ENCODE assay signal across 16 cellular contexts in the genomic region with DNA sequence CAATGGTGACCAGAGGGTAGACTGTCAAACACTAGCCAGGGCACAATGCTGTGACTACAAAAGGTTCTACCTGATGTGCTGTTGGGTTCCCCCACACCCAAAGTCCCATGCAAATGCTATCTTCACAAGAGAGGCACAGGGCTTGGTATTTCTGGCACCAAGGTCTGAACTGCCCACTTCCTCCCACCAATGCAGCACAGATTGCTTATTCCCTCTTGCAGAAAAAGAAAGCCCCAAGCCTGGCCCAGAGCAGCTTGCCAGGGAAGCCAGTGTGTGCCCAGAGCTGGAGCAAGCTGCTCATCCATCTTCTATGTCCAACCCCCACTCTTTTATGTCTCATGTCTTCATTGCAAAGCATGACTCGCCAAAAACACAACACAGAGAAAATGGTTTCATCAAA.
A peak's percentile ranks its signal among the peaks of the same experiment; 100 is the strongest.
DNase-seq lines count a peak whose midpoint lies in the region; ATAC-seq and TF ChIP-seq lines count a peak whose summit lies in the region.
"Had no signal": no experiment of that assay in that cellular context is flagged by ENCODE, and none has a peak within 500 bp of the region (broad histone marks: within the 10 kb centered on the region; RNA-seq: fewer than 3 reads in every experiment).

No MANE protein-coding gene starts in this region.

- no peaks in the 10 kb centered on the region for H3K36me3 Mint-ChIP-seq in chondrocyte (ENCODE audit: low read depth)
- H3K36me3 Mint-ChIP-seq: activated CD8-positive, alpha-beta memory T cell treated with anti-CD3 and anti-CD28 coated beads, Interleukin-2, amount 10 ng/mL, durations not matched to agents 7 days and 5 days; stimulated activated memory B cell treated with anti-CD40 and anti-IgM and Interleukin-4, amounts not matched to agents 10 μg/mL and 1 μg/mL and 100 μg/mL, for 72 hours had no signal

- TF ChIP-seq POLR2A in prostate gland (IDR thresholded peaks at IDR 0.05) = no peak

- no peak overlapping the region for H3K27ac Mint-ChIP-seq in chondrocyte (ENCODE audit: unreplicated experiment)
- H3K27ac Mint-ChIP-seq: activated CD8-positive, alpha-beta memory T cell treated with anti-CD3 and anti-CD28 coated beads, Interleukin-2, amount 10 ng/mL, durations not matched to agents 7 days and 5 days; stimulated activated memory B cell treated with anti-CD40 and anti-IgM and Interleukin-4, amounts not matched to agents 10 μg/mL and 1 μg/mL and 100 μg/mL, for 72 hours had no signal

- H3K27ac ChIP-seq in hepatocyte = peak overlapping the region; percentile 23
- peak overlapping the region in 14 of 21 experiments; percentile 5 to 96 (median 47) for H3K27ac ChIP-seq in skin epidermis
- H3K27ac ChIP-seq in prostate gland = peak overlapping the region in 1 of 2 donors; percentile 62
- H3K27ac ChIP-seq: HL-60 had no signal

- 79% methylated on average over 1 of the region's 1 CpG for WGBS in hepatocyte (ENCODE audit: low lambda C conversion rate, missing lambda C conversion rate)
- WGBS in prostate gland = 35% methylated on average over 1 of the region's 1 CpG

- TF ChIP-seq CTCF in hepatocyte (IDR thresholded peaks at IDR 0.05; ENCODE audit: poor library complexity) (no peak), chondrocyte (IDR thresholded peaks at IDR 0.05) (no peak), prostate gland (IDR thresholded peaks at IDR 0.05) (no peak)

- H3K4me1 Mint-ChIP-seq in chondrocyte (ENCODE audit: low read depth) = no peaks in the 10 kb centered on the region
- H3K4me1 Mint-ChIP-seq: activated CD8-positive, alpha-beta memory T cell treated with anti-CD3 and anti-CD28 coated beads, Interleukin-2, amount 10 ng/mL, durations not matched to agents 7 days and 5 days; stimulated activated memory B cell treated with anti-CD40 and anti-IgM and Interleukin-4, amounts not matched to agents 10 μg/mL and 1 μg/mL and 100 μg/mL, for 72 hours had no signal

- DNase-seq in HT1080 (ENCODE audit: low read depth) = peak; percentile 26
- peak in 32 of 58 donors; percentile 3 to 75 (median 22) for DNase-seq in anterior cingulate cortex (lab: John Stamatoyannopoulos, UW)
- DNase-seq in hepatocyte (ENCODE audit: low spot score) = no peak
- DNase-seq in chondrocyte (ENCODE audit: low spot score) = no peak
- DNase-seq in activated T-cell treated with anti-CD3 and anti-CD28 coated beads for 4 hours = no peak
- DNase-seq in prostate gland (ENCODE audit: low spot score) = no peak
- DNase-seq: activated CD8-positive, alpha-beta memory T cell treated with anti-CD3 and anti-CD28 coated beads, Interleukin-2, amount 10 ng/mL, durations not matched to agents 7 days and 5 days; kidney; NCI-H1436 treated with DMSO at 0.1 percent for 48 hours; T1000 had no signal

- H3K4me3 Mint-ChIP-seq in chondrocyte (ENCODE audit: unreplicated experiment) = no peak overlapping the region
- H3K4me3 Mint-ChIP-seq: activated CD8-positive, alpha-beta memory T cell treated with anti-CD3 and anti-CD28 coated beads, Interleukin-2, amount 10 ng/mL, durations not matched to agents 7 days and 5 days; nephron; stimulated activated memory B cell treated with anti-CD40 and anti-IgM and Interleukin-4, amounts not matched to agents 10 μg/mL and 1 μg/mL and 100 μg/mL, for 72 hours had no signal

- H3K4me3 ChIP-seq in hepatocyte (no peak overlapping the region), skin epidermis (no peak overlapping the region), prostate gland (no peak overlapping the region)

- ATAC-seq in GM18868 (IDR thresholded peaks at IDR 0.05; ENCODE audit: unreplicated experiment) = no peak
- ATAC-seq: activated CD8-positive, alpha-beta memory T cell treated with anti-CD3 and anti-CD28 coated beads, Interleukin-2, amount 10 ng/mL, durations not matched to agents 7 days and 5 days; Panc1; stimulated activated memory B cell treated with anti-CD40 and anti-IgM and Interleukin-4, amounts not matched to agents 10 μg/mL and 1 μg/mL and 100 μg/mL, for 72 hours had no signal

- no peaks in the 10 kb centered on the region for H3K9me3 ChIP-seq in hepatocyte (ENCODE audit: low read depth)
- no peaks in the 10 kb centered on the region for H3K9me3 ChIP-seq in prostate gland

- H3K9me2 ChIP-seq in hepatocyte (replicated peaks; ENCODE audit: insufficient read depth) = no peaks in the 10 kb centered on the region

- H3K36me3 ChIP-seq in hepatocyte (replicated peaks; ENCODE audit: insufficient read depth, low read depth) (no peaks in the 10 kb centered on the region), prostate gland (no peaks in the 10 kb centered on the region)

- no peak overlapping the region for H3K4me2 ChIP-seq in hepatocyte

- no peaks in the 10 kb centered on the region for H3K27me3 ChIP-seq in hepatocyte
- no peaks in the 10 kb centered on the region for H3K27me3 ChIP-seq in prostate gland (replicated peaks; ENCODE audit: insufficient read depth)

- H2AFZ ChIP-seq in hepatocyte = no peak overlapping the region

- no peaks in the 10 kb centered on the region for H3K79me2 ChIP-seq in hepatocyte

- H3K27me3 Mint-ChIP-seq in chondrocyte (ENCODE audit: low read depth) = peaks cover 20% of the 10 kb centered on the region

- intact Hi-C loops in prostate gland (cut with DNase I) = loop anchor here (10.0 kb wide), 1 partner anchor 89 kb away; no protein-coding TSS in a partner anchor

- peaks cover 17% of the 10 kb centered on the region for H3K4me1 ChIP-seq in hepatocyte (ENCODE audit: insufficient read depth)
- H3K4me1 ChIP-seq in prostate gland (replicated peaks) = no peaks in the 10 kb centered on the region

- no peaks in the 10 kb centered on the region for H4K20me1 ChIP-seq in hepatocyte (ENCODE audit: insufficient read depth, poor library complexity, severe bottlenecking)

- H3K9me3 Mint-ChIP-seq in chondrocyte (ENCODE audit: low read depth) = no peaks in the 10 kb centered on the region
- H3K9me3 Mint-ChIP-seq: nephron; stimulated activated memory B cell treated with anti-CD40 and anti-IgM and Interleukin-4, amounts not matched to agents 10 μg/mL and 1 μg/mL and 100 μg/mL, for 72 hours had no signal

Comparison
In these comparisons a context has a peak if more than half of its experiments do, and no peak if none do; other contexts are left out.
1. DNase-seq: peak in HT1080 (single experiment) and anterior cingulate cortex (32 of 58); none in hepatocyte (single experiment), chondrocyte (single experiment), activated T-cell treated with anti-CD3 and anti-CD28 coated beads for 4 hours (single experiment) and prostate gland (single experiment).